1 cellular context compared by ENCODE assay signal in genomic region chr17:42928714-42929496, GRCh38.
TF ChIP-seq lines count a peak whose summit lies in the region.

No MANE protein-coding gene starts in this region.

TF ChIP-seq in K562, 482 proteins besides CTCF, POLR2A, EP300 and RAD21 (continued from another document and continues in another):
- TF ChIP-seq AFF1 (IDR thresholded peaks at IDR 0.05; ENCODE audit: low read depth in 1 of 2, partially characterized antibody in 2 of 2) = peak in 1 of 2 experiments; percentile 56
- TF ChIP-seq SUPT5H (IDR thresholded peaks at IDR 0.05) = 0 out of 2 replicates have a peak, but pooled peaks have one; percentile 22
- 0 out of 4 replicates have a peak, but pooled peaks have one; percentile 29 to 43 for TF ChIP-seq UBTF (IDR thresholded peaks at IDR 0.05; ENCODE audit: borderline replicate concordance in 1 of 2, low read depth in 2 of 2, low read length in 2 of 2)
- no peak for TF ChIP-seq ETV5 (CRISPR knock-in tag; IDR thresholded peaks at IDR 0.05; ENCODE audit: low read depth)
- no peak for TF ChIP-seq TEAD2 (tag; IDR thresholded peaks at IDR 0.05)
- no peak for TF ChIP-seq ZNF583 (CRISPR knock-in tag; IDR thresholded peaks at IDR 0.05)
- no peak for TF ChIP-seq PBX2 (CRISPR knock-in tag; IDR thresholded peaks at IDR 0.05; ENCODE audit: low read depth)
- peak; percentile 43 for TF ChIP-seq PBX2 (tag; conservative IDR thresholded peaks at IDR 0.05; ENCODE audit: low read depth)
- TF ChIP-seq L3MBTL2 (IDR thresholded peaks at IDR 0.05) = peak; percentile 61; the same call in 1 of the 2 replicates
- no peak for TF ChIP-seq OTX1 (CRISPR knock-in tag; IDR thresholded peaks at IDR 0.05)
- peak; percentile 62; the same call in 1 of the 2 replicates for TF ChIP-seq ZNF584 (CRISPR knock-in tag; IDR thresholded peaks at IDR 0.05; ENCODE audit: low read depth)
- TF ChIP-seq ZNF764 (CRISPR knock-in tag; IDR thresholded peaks at IDR 0.05; ENCODE audit: low read depth) = no peak
- TF ChIP-seq ZFPM2 (CRISPR knock-in tag; IDR thresholded peaks at IDR 0.05) = no peak
- TF ChIP-seq USF1 (CRISPR knock-in tag; IDR thresholded peaks at IDR 0.05) = no peak
- TF ChIP-seq ZNF655 (CRISPR knock-in tag; IDR thresholded peaks at IDR 0.05) = no peak
- TF ChIP-seq ARNT (IDR thresholded peaks at IDR 0.05) = peak; percentile 36 to 71; a peak in 1 of 4 replicates
- TF ChIP-seq MEIS2 (IDR thresholded peaks at IDR 0.05; ENCODE audit: partially characterized antibody) = peak; percentile 18
- peak; percentile 33; the same call in 1 of the 2 replicates for TF ChIP-seq DEAF1 (CRISPR knock-in tag; IDR thresholded peaks at IDR 0.05)
- TF ChIP-seq NR2C2 (CRISPR knock-in tag; IDR thresholded peaks at IDR 0.05) = no peak
- TF ChIP-seq NR2C2 (tag; IDR thresholded peaks at IDR 0.05) = 0 out of 2 replicates have a peak, but pooled peaks have one; percentile 22
- TF ChIP-seq ESRRA (IDR thresholded peaks at IDR 0.05; ENCODE audit: borderline replicate concordance, low read depth) = no peak
- no peak for TF ChIP-seq STAT6 (CRISPR knock-in tag; IDR thresholded peaks at IDR 0.05)
- peak; percentile 98 for TF ChIP-seq MAFF (IDR thresholded peaks at IDR 0.05; ENCODE audit: low read length)
- peak; percentile 8 for TF ChIP-seq PKNOX1 (IDR thresholded peaks at IDR 0.05)
- 0 out of 2 replicates have a peak, but pooled peaks have one; percentile 5 for TF ChIP-seq ETV1 (tag; conservative IDR thresholded peaks at IDR 0.05; ENCODE audit: low read depth)
- peak; percentile 95 to 96 for TF ChIP-seq FOXK2 (conservative IDR thresholded peaks at IDR 0.05 in 1 of 2, IDR thresholded peaks at IDR 0.05 in 1 of 2; ENCODE audit: low read depth in 2 of 2)
- peak; percentile 16; the same call in 1 of the 2 replicates for TF ChIP-seq MTA1 (IDR thresholded peaks at IDR 0.05; ENCODE audit: borderline replicate concordance)
- no peak for TF ChIP-seq ATF1 (CRISPR knock-in tag; IDR thresholded peaks at IDR 0.05)
- TF ChIP-seq ATF1 (tag; IDR thresholded peaks at IDR 0.05) = peak; percentile 51
- TF ChIP-seq KDM2B (CRISPR knock-in tag; IDR thresholded peaks at IDR 0.05) = no peak
- TF ChIP-seq SNAPC5 (CRISPR knock-in tag; IDR thresholded peaks at IDR 0.05) = no peak
- peak; percentile 27; the same call in 1 of the 2 replicates for TF ChIP-seq ARID3A (IDR thresholded peaks at IDR 0.05; ENCODE audit: borderline replicate concordance, low read depth, low read length)
- peak; percentile 97 for TF ChIP-seq ZNF316 (IDR thresholded peaks at IDR 0.05)
- no peak for TF ChIP-seq CCAR2 (IDR thresholded peaks at IDR 0.05; ENCODE audit: low read depth, low read length)
- no peak for TF ChIP-seq SMAD2 (IDR thresholded peaks at IDR 0.05; ENCODE audit: low read depth, low read length)
- TF ChIP-seq C11orf30 (IDR thresholded peaks at IDR 0.05; ENCODE audit: low read depth) = peak; percentile 95
- TF ChIP-seq HMBOX1 (IDR thresholded peaks at IDR 0.05) = peak; percentile 93
- TF ChIP-seq ZEB2 (IDR thresholded peaks at IDR 0.05) = peak; percentile 93
- TF ChIP-seq FOXM1 (IDR thresholded peaks at IDR 0.05; ENCODE audit: low read depth) = 0 out of 2 replicates have a peak, but pooled peaks have one; percentile 31
- no peak for TF ChIP-seq FOXM1 (CRISPR knock-in tag; IDR thresholded peaks at IDR 0.05; ENCODE audit: low read depth)
- no peak for TF ChIP-seq PYGO2 (tag; IDR thresholded peaks at IDR 0.05)
- TF ChIP-seq SMARCA4 (IDR thresholded peaks at IDR 0.05) = peak; percentile 88
